13 cellular contexts compared by ENCODE assay signal in genomic region chr18:35624140-35624539, GRCh38. TPM values are rescaled to one million over a fixed set of nuclear protein-coding genes. Genes with fewer than 3 reads are reported as not detected.
DNase-seq lines count a peak whose midpoint lies in the region; ATAC-seq, FAIRE-seq and TF ChIP-seq lines count a peak whose summit lies in the region.
"Had no signal": no experiment of that assay in that cellular context is flagged by ENCODE, and none has a peak within 500 bp of the region (broad histone marks: within the 10 kb centered on the region; RNA-seq: fewer than 3 reads in every experiment).

No MANE protein-coding gene starts in this region.

- no peaks in the 10 kb centered on the region for H4K20me1 ChIP-seq in KMS-11 (ENCODE audit: insufficient read depth)

- H3K4me1 ChIP-seq in KMS-11 (ENCODE audit: low read depth, poor library complexity, severe bottlenecking) (peaks cover 26% of the 10 kb centered on the region), mesenchymal stem cell (ENCODE audit: control insufficient read depth, insufficient read depth, low read depth, low read length) (no peaks in the 10 kb centered on the region), upper lobe of right lung (peaks cover 10% of the 10 kb centered on the region)

- H3K9me3 ChIP-seq in mesenchymal stem cell (ENCODE audit: control insufficient read depth, low read length), result peaks cover 3% of the 10 kb centered on the region
- no peaks in the 10 kb centered on the region for H3K9me3 ChIP-seq in upper lobe of right lung

- H3K36me3 Mint-ChIP-seq in activated T-cell treated with anti-CD3 and anti-CD28 coated beads, Interleukin-2, amount 50 U/mL, for 72 hours (ENCODE audit: insufficient read depth in 2 of 2), result peaks cover 1 to 12% of the 10 kb centered on the region in 2 donors
- peaks cover 49% of the 10 kb centered on the region for H3K36me3 Mint-ChIP-seq in stimulated activated memory B cell treated with anti-CD40 and anti-IgM and Interleukin-4, amounts not matched to agents 10 μg/mL and 1 μg/mL and 100 μg/mL, for 72 hours

- no CpG with 5 or more reads among the region's 1 CpG for WGBS in mesenchymal stem cell

- H3K4me2 ChIP-seq in KMS-11 (peak overlapping the region; percentile 78), mesenchymal stem cell (ENCODE audit: low read length, poor library complexity, severe bottlenecking) (no peak overlapping the region)

- H3K79me2 ChIP-seq in KMS-11 (ENCODE audit: insufficient read depth, low read depth), result no peaks in the 10 kb centered on the region; the same call in 1 of the 2 replicates

- no peak for TF ChIP-seq POLR2A in H54 (IDR thresholded peaks at IDR 0.05; ENCODE audit: low read depth, low read length)

- no peak overlapping the region for H4K91ac ChIP-seq in mesenchymal stem cell (ENCODE audit: low read length)

- H3K4me1 Mint-ChIP-seq in activated T-cell treated with anti-CD3 and anti-CD28 coated beads, Interleukin-2, amount 50 U/mL, for 72 hours (ENCODE audit: low read depth), result peaks cover 24% of the 10 kb centered on the region
- H3K4me1 Mint-ChIP-seq in stimulated activated memory B cell treated with anti-CD40 and anti-IgM and Interleukin-4, amounts not matched to agents 10 μg/mL and 1 μg/mL and 100 μg/mL, for 72 hours, result peaks cover 34% of the 10 kb centered on the region

- H3K27ac ChIP-seq in KMS-11, result no peak overlapping the region
- no peak overlapping the region for H3K27ac ChIP-seq in mesenchymal stem cell (ENCODE audit: low read length, poor library complexity, severe bottlenecking)
- H3K27ac ChIP-seq in upper lobe of right lung, result no peak overlapping the region
- H3K27ac ChIP-seq: right atrium auricular region had no signal

- H3K9me3 Mint-ChIP-seq in activated T-cell treated with anti-CD3 and anti-CD28 coated beads, Interleukin-2, amount 50 U/mL, for 72 hours, result peaks cover 3 to 4% of the 10 kb centered on the region in 2 donors
- no peaks in the 10 kb centered on the region for H3K9me3 Mint-ChIP-seq in stimulated activated memory B cell treated with anti-CD40 and anti-IgM and Interleukin-4, amounts not matched to agents 10 μg/mL and 1 μg/mL and 100 μg/mL, for 72 hours

- no peak overlapping the region for H3K18ac ChIP-seq in mesenchymal stem cell (ENCODE audit: low read depth in 1 of 2, low read length in 2 of 2)

- H3K9ac ChIP-seq in KMS-11 (no peak overlapping the region), mesenchymal stem cell (ENCODE audit: low read length) (no peak overlapping the region)

- H3K27ac Mint-ChIP-seq in activated T-cell treated with anti-CD3 and anti-CD28 coated beads, Interleukin-2, amount 50 U/mL, for 72 hours, result peak overlapping the region; percentile 81
- no peak overlapping the region for H3K27ac Mint-ChIP-seq in stimulated activated memory B cell treated with anti-CD40 and anti-IgM and Interleukin-4, amounts not matched to agents 10 μg/mL and 1 μg/mL and 100 μg/mL, for 72 hours

- H2BK15ac ChIP-seq in mesenchymal stem cell (ENCODE audit: low read depth, poor library complexity, severe bottlenecking), result no peak overlapping the region

- peak; percentile 85 for ATAC-seq in activated T-cell treated with anti-CD3 and anti-CD28 coated beads, Interleukin-2, amount 50 U/mL, for 72 hours (replicated peaks in 1 of 2)
- ATAC-seq in stimulated activated memory B cell treated with anti-CD40 and anti-IgM and Interleukin-4, amounts not matched to agents 10 μg/mL and 1 μg/mL and 100 μg/mL, for 72 hours, result peak; percentile 53
- ATAC-seq in upper lobe of right lung, result no peak

- no peak overlapping the region for H2AK5ac ChIP-seq in mesenchymal stem cell (ENCODE audit: low read length, severe bottlenecking)

- FAIRE-seq in H54 (lab: Jason Lieb, UNC), result peak; percentile 6
- FAIRE-seq: HTR-8/SVneo had no signal

- intact Hi-C loops in upper lobe of right lung (cut with DNase I), result no loop called here

- no peak overlapping the region for H3K4me3 ChIP-seq in KMS-11 (IDR thresholded peaks at IDR 0.05; ENCODE audit: insufficient read depth, low read depth, low read length)
- no peak overlapping the region for H3K4me3 ChIP-seq in mesenchymal stem cell (ENCODE audit: insufficient read depth in 1 of 2, low read depth in 1 of 2, low read length in 2 of 2)
- H3K4me3 ChIP-seq in upper lobe of right lung, result no peak overlapping the region
- H3K4me3 ChIP-seq: right atrium auricular region had no signal

- no peak overlapping the region for H4K8ac ChIP-seq in mesenchymal stem cell (ENCODE audit: low read length)

- H2BK5ac ChIP-seq in mesenchymal stem cell (ENCODE audit: low read depth, low read length, poor library complexity, severe bottlenecking), result no peak overlapping the region

- H3K36me3 ChIP-seq in KMS-11 (ENCODE audit: insufficient read depth) (no peaks in the 10 kb centered on the region), mesenchymal stem cell (ENCODE audit: control insufficient read depth in 1 of 2, insufficient read depth in 2 of 2, low read depth in 1 of 2, low read length in 2 of 2) (peaks cover 0 to 10% of the 10 kb centered on the region in 2 experiments), upper lobe of right lung (no peaks in the 10 kb centered on the region)

- H3K79me1 ChIP-seq in mesenchymal stem cell (replicated peaks; ENCODE audit: low read length, poor library complexity, severe bottlenecking), result peaks cover 18% of the 10 kb centered on the region

- no peak for DNase-seq in activated T-cell treated with anti-CD3 and anti-CD28 coated beads, Interleukin-2, amount 50 U/mL, for 72 hours
- no peak for DNase-seq in activated T-cell treated with anti-CD3 and anti-CD28 coated beads, Interleukin-2, amount 50 U/mL, for 1 hour
- no peak for DNase-seq in H54 (ENCODE audit: insufficient read length, low spot score)
- DNase-seq in HK-2 (ENCODE audit: unreplicated experiment), result no peak
- no peak for DNase-seq in mesenchymal stem cell
- DNase-seq in upper lobe of right lung, result no peak
- DNase-seq: anterior cingulate cortex, kidney, NCI-H524 had no signal

- no peak overlapping the region for H2AFZ ChIP-seq in KMS-11 (ENCODE audit: low read depth)
- no peak overlapping the region for H2AFZ ChIP-seq in mesenchymal stem cell (ENCODE audit: low read depth, low read length)

- no peak overlapping the region for H2BK12ac ChIP-seq in mesenchymal stem cell (ENCODE audit: low read length in 2 of 2)

- H2BK120ac ChIP-seq in mesenchymal stem cell (ENCODE audit: low read depth, low read length), result no peak overlapping the region

- H3K23ac ChIP-seq in mesenchymal stem cell (ENCODE audit: low read length in 2 of 2), result no peak overlapping the region

- H3K27me3 ChIP-seq in KMS-11 (ENCODE audit: insufficient read depth, low read depth), result no peaks in the 10 kb centered on the region
- H3K27me3 ChIP-seq in mesenchymal stem cell (ENCODE audit: control insufficient read depth in 1 of 2, insufficient read depth in 1 of 2, low read length in 2 of 2), result no peaks in the 10 kb centered on the region
- H3K27me3 ChIP-seq in upper lobe of right lung, result no peaks in the 10 kb centered on the region
- H3K27me3 ChIP-seq: right atrium auricular region had no signal

- H3K4me3 Mint-ChIP-seq in activated T-cell treated with anti-CD3 and anti-CD28 coated beads, Interleukin-2, amount 50 U/mL, for 72 hours, result peak overlapping the region; percentile 47 to 78
- H3K4me3 Mint-ChIP-seq in stimulated activated memory B cell treated with anti-CD40 and anti-IgM and Interleukin-4, amounts not matched to agents 10 μg/mL and 1 μg/mL and 100 μg/mL, for 72 hours, result no peak overlapping the region

- no peaks in the 10 kb centered on the region for H3K27me3 Mint-ChIP-seq in activated T-cell treated with anti-CD3 and anti-CD28 coated beads, Interleukin-2, amount 50 U/mL, for 72 hours (ENCODE audit: low read depth)
- no peaks in the 10 kb centered on the region for H3K27me3 Mint-ChIP-seq in stimulated activated memory B cell treated with anti-CD40 and anti-IgM and Interleukin-4, amounts not matched to agents 10 μg/mL and 1 μg/mL and 100 μg/mL, for 72 hours

- no peak overlapping the region for H3K14ac ChIP-seq in mesenchymal stem cell (ENCODE audit: low read length in 2 of 2)

- TF ChIP-seq CTCF in KMS-11 (conservative IDR thresholded peaks at IDR 0.05; ENCODE audit: low read depth, low read length) (no peak), upper lobe of right lung (IDR thresholded peaks at IDR 0.05) (no peak)

- no peak overlapping the region for H3K4ac ChIP-seq in mesenchymal stem cell (ENCODE audit: low read depth in 1 of 2, low read length in 2 of 2)

RNA-seq across cellular contexts. Expression of gene GALNT1, which starts 42.6 kb away (rescaled TPM):
- 10 to 100 TPM; 43.6 to 45.6 TPM for total RNA-seq in activated T-cell treated with anti-CD3 and anti-CD28 coated beads, Interleukin-2, amount 50 U/mL, for 72 hours
- polyA plus RNA-seq in mesenchymal stem cell (2013, experiment 1 of 2), result 125 TPM
- polyA plus RNA-seq in mesenchymal stem cell (2013, experiment 2 of 2), result 124 TPM
- 74.5 TPM for total RNA-seq in upper lobe of right lung
